2 cellular contexts compared by ENCODE assay signal in the genomic region with DNA sequence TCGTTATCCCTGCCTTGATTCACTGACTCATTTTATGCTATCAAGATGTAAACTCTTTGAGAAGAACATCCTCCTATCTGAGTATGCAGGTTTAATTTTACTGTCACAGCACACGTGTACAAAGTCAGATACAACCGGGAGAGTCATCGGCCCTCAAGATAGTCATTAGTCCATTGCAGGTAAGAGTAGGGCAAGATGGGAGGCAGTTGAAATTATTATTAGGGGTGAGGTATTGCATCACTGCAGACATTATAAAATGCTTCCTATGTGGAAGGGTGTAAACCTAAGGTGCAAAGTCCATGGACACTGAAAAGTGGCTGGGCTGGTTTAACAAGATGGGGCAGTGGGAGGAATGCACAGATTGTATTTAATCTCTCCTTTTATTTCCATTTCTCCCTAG.
TF ChIP-seq lines count a peak whose summit lies in the region.

No MANE protein-coding gene starts in this region.

TF ChIP-seq in HCT116, 20 proteins besides CTCF, POLR2A, EP300 and RAD21 (continued from another document):
- TF ChIP-seq ZBTB33 (IDR thresholded peaks at IDR 0.05; ENCODE audit: extremely low read depth, insufficient replicate concordance, low read length) (peak; percentile 45), SP1 (IDR thresholded peaks at IDR 0.05; ENCODE audit: low read depth) (peak; percentile 91), SIN3A (IDR thresholded peaks at IDR 0.05; ENCODE audit: low read depth) (no peak; the same call in 1 of the 2 replicates), EZH2 (IDR thresholded peaks at IDR 0.05) (no peak), EZH2phosphoT487 (IDR thresholded peaks at IDR 0.05; ENCODE audit: borderline replicate concordance) (no peak), POLR2AphosphoS5 (IDR thresholded peaks at IDR 0.05; ENCODE audit: low read depth, low read length) (peak; percentile 52), ELF1 (IDR thresholded peaks at IDR 0.05; ENCODE audit: borderline replicate concordance, low read depth) (no peak), JUND (IDR thresholded peaks at IDR 0.05) (peak; percentile 62), SRF (IDR thresholded peaks at IDR 0.05; ENCODE audit: low read depth) (no peak), FOSL1 (IDR thresholded peaks at IDR 0.05; ENCODE audit: low read depth) (peak; percentile 34), TCF7L2 (IDR thresholded peaks at IDR 0.05; ENCODE audit: borderline replicate concordance, extremely low read depth, insufficient read depth, insufficient read length) (no peak), ZNF274 (IDR thresholded peaks at IDR 0.05; ENCODE audit: low read depth, low read length) (no peak), YY1 (IDR thresholded peaks at IDR 0.05; ENCODE audit: extremely low read depth, insufficient replicate concordance, low read depth, low read length) (peak; percentile 53), ZFX (IDR thresholded peaks at IDR 0.05) (no peak), CBX3 (IDR thresholded peaks at IDR 0.05; ENCODE audit: low read depth) (peak; percentile 52; the same call in 1 of the 2 replicates), REST (IDR thresholded peaks at IDR 0.05; ENCODE audit: low read depth) (no peak), CEBPB (IDR thresholded peaks at IDR 0.05; ENCODE audit: low read depth) (peak; percentile 94)
- TF ChIP-seq, protein P1, sequence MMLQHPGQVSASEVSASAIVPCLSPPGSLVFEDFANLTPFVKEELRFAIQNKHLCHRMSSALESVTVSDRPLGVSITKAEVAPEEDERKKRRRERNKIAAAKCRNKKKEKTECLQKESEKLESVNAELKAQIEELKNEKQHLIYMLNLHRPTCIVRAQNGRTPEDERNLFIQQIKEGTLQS (IDR thresholded peaks at IDR 0.05) = peak; percentile 86

TF ChIP-seq in K562, 482 proteins besides CTCF, POLR2A, EP300 and RAD21 (continues in another document):
- TF ChIP-seq MNT (conservative IDR thresholded peaks at IDR 0.05) (no peak), JUND (IDR thresholded peaks at IDR 0.05; ENCODE audit: borderline replicate concordance, low read depth, low read length) (no peak), JUND (tag; IDR thresholded peaks at IDR 0.05; ENCODE audit: borderline replicate concordance, low read depth, low read length) (peak; percentile 65; the same call in 2 of the 3 replicates), RBM22 (IDR thresholded peaks at IDR 0.05; ENCODE audit: low read depth, low read length, poor library complexity, severe bottlenecking) (no peak), ARID1B (IDR thresholded peaks at IDR 0.05) (peak; percentile 69), MEF2A (IDR thresholded peaks at IDR 0.05; ENCODE audit: control insufficient read depth, low read depth, low read length) (no peak), HDAC6 (IDR thresholded peaks at IDR 0.05; ENCODE audit: low read depth, low read length) (no peak), TEAD4 (IDR thresholded peaks at IDR 0.05; ENCODE audit: low read length) (peak; percentile 69), TEAD4 (CRISPR knock-in tag; IDR thresholded peaks at IDR 0.05; ENCODE audit: borderline replicate concordance) (no peak), ZNF592 (IDR thresholded peaks at IDR 0.05) (no peak), CEBPB (tag; IDR thresholded peaks at IDR 0.05) (peak; percentile 51), CEBPG (CRISPR knock-in tag; IDR thresholded peaks at IDR 0.05) (peak; percentile 32; the same call in 1 of the 2 replicates), CEBPG (tag; conservative IDR thresholded peaks at IDR 0.05 in 1 of 2, IDR thresholded peaks at IDR 0.05 in 1 of 2) (peak; percentile 51 to 57; a peak in 3 of 4 replicates), CTBP1 (IDR thresholded peaks at IDR 0.05; ENCODE audit: borderline replicate concordance) (peak; percentile 17; the same call in 1 of the 2 replicates), CBFA2T3 (IDR thresholded peaks at IDR 0.05) (peak; percentile 62), GTF2A2 (tag; IDR thresholded peaks at IDR 0.05) (no peak), ZNF146 (CRISPR knock-in tag; IDR thresholded peaks at IDR 0.05; ENCODE audit: unreplicated experiment) (no peak), PURB (CRISPR knock-in tag; IDR thresholded peaks at IDR 0.05; ENCODE audit: low read depth) (no peak), ZBTB1 (CRISPR knock-in tag; IDR thresholded peaks at IDR 0.05; ENCODE audit: borderline replicate concordance, low read depth) (no peak), SMARCC2 (IDR thresholded peaks at IDR 0.05; ENCODE audit: low read depth) (no peak), RHOXF2B (CRISPR knock-in tag; conservative IDR thresholded peaks at IDR 0.05) (no peak), NKRF (IDR thresholded peaks at IDR 0.05; ENCODE audit: borderline replicate concordance) (no peak), FOXM1 (IDR thresholded peaks at IDR 0.05; ENCODE audit: low read depth) (no peak), FOXM1 (CRISPR knock-in tag; IDR thresholded peaks at IDR 0.05; ENCODE audit: low read depth) (no peak), ZNF589 (CRISPR knock-in tag; IDR thresholded peaks at IDR 0.05; ENCODE audit: low read depth) (no peak), GABPB2 (CRISPR knock-in tag; conservative IDR thresholded peaks at IDR 0.05) (no peak), ARID3B (CRISPR knock-in tag; IDR thresholded peaks at IDR 0.05; ENCODE audit: borderline replicate concordance) (no peak), TRIM24 (IDR thresholded peaks at IDR 0.05) (peak; percentile 21 to 26; a peak in 1 of 4 replicates), L3MBTL2 (IDR thresholded peaks at IDR 0.05) (no peak)
- TF ChIP-seq, protein P2, sequence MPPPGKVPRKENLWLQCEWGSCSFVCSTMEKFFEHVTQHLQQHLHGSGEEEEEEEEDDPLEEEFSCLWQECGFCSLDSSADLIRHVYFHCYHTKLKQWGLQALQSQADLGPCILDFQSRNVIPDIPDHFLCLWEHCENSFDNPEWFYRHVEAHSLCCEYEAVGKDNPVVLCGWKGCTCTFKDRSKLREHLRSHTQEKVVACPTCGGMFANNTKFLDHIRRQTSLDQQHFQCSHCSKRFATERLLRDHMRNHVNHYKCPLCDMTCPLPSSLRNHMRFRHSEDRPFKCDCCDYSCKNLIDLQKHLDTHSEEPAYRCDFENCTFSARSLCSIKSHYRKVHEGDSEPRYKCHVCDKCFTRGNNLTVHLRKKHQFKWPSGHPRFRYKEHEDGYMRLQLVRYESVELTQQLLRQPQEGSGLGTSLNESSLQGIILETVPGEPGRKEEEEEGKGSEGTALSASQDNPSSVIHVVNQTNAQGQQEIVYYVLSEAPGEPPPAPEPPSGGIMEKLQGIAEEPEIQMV (tag; conservative IDR thresholded peaks at IDR 0.05; ENCODE audit: low read depth) = no peak
- TF ChIP-seq, protein P3, sequence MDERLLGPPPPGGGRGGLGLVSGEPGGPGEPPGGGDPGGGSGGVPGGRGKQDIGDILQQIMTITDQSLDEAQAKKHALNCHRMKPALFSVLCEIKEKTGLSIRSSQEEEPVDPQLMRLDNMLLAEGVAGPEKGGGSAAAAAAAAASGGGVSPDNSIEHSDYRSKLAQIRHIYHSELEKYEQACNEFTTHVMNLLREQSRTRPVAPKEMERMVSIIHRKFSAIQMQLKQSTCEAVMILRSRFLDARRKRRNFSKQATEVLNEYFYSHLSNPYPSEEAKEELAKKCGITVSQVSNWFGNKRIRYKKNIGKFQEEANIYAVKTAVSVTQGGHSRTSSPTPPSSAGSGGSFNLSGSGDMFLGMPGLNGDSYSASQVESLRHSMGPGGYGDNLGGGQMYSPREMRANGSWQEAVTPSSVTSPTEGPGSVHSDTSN (CRISPR knock-in tag; IDR thresholded peaks at IDR 0.05; ENCODE audit: low read depth) = no peak
- TF ChIP-seq, protein P3 (tag; conservative IDR thresholded peaks at IDR 0.05; ENCODE audit: low read depth) = no peak
- TF ChIP-seq, protein P4, sequence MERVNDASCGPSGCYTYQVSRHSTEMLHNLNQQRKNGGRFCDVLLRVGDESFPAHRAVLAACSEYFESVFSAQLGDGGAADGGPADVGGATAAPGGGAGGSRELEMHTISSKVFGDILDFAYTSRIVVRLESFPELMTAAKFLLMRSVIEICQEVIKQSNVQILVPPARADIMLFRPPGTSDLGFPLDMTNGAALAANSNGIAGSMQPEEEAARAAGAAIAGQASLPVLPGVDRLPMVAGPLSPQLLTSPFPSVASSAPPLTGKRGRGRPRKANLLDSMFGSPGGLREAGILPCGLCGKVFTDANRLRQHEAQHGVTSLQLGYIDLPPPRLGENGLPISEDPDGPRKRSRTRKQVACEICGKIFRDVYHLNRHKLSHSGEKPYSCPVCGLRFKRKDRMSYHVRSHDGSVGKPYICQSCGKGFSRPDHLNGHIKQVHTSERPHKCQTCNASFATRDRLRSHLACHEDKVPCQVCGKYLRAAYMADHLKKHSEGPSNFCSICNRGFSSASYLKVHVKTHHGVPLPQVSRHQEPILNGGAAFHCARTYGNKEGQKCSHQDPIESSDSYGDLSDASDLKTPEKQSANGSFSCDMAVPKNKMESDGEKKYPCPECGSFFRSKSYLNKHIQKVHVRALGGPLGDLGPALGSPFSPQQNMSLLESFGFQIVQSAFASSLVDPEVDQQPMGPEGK (CRISPR knock-in tag; IDR thresholded peaks at IDR 0.05; ENCODE audit: borderline replicate concordance) = no peak
- TF ChIP-seq, protein P1 (IDR thresholded peaks at IDR 0.05) = peak; percentile 78
- TF ChIP-seq, protein P1 (CRISPR knock-in tag; conservative IDR thresholded peaks at IDR 0.05) = no peak
